In the genomic region with DNA sequence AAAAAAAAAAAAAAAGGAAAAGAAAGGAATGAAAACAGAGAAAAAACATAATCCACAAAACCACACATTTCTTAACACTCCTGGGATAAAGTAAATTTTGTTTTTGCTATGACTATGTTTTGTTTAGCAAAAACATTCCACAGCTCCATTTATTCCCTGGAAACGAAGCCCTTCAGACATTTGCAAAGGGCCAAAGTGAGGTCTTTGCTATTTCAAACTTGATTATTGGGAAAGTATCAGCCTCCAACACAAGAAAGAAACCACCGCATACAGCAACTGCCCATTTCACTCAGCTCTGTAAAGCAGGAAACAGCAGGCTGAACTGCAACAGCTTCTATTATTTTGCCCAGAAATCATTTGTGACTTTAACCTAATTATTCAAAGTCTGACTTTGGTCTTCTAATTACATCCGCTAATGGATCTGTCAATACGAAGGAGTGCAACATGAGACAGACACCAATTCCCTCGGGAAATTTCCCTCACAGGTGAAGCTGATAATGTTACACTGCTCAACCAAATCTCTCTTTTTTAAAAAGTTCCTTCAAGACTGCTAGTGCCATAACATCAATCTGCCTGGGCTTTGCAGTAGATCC, we compare ENCODE assay signal across 12 cellular contexts.
A peak's percentile ranks its signal among the peaks of the same experiment; 100 is the strongest.
DNase-seq lines count a peak whose midpoint lies in the region; FAIRE-seq and TF ChIP-seq lines count a peak whose summit lies in the region.
"Had no signal": no experiment of that assay in that cellular context is flagged by ENCODE, and none has a peak within 500 bp of the region (broad histone marks: within the 10 kb centered on the region; RNA-seq: fewer than 3 reads in every experiment).

No MANE protein-coding gene starts in this region.

- H2AFZ ChIP-seq in astrocyte (ENCODE audit: low read depth, low read length) = no peak overlapping the region
- H2AFZ ChIP-seq in neural progenitor cell (replicated peaks) = peak overlapping the region; percentile 10

- peaks cover 2% of the 10 kb centered on the region for H3K36me3 Mint-ChIP-seq in astrocyte (ENCODE audit: low read depth, unreplicated experiment)
- no peaks in the 10 kb centered on the region for H3K36me3 Mint-ChIP-seq in neural progenitor cell
- peaks cover 41% of the 10 kb centered on the region for H3K36me3 Mint-ChIP-seq in activated naive CD8-positive, alpha-beta T cell treated with anti-CD3 and anti-CD28 coated beads for 36 hours
- H3K36me3 Mint-ChIP-seq: WTC11 had no signal

- H3K27ac ChIP-seq in astrocyte (ENCODE audit: low read depth, low read length) (no peak overlapping the region), neural progenitor cell (no peak overlapping the region)

- H3K27ac Mint-ChIP-seq in astrocyte (ENCODE audit: unreplicated experiment) (no peak overlapping the region), neural progenitor cell (no peak overlapping the region)
- H3K27ac Mint-ChIP-seq in activated naive CD8-positive, alpha-beta T cell treated with anti-CD3 and anti-CD28 coated beads for 36 hours = no peak overlapping the region
- H3K27ac Mint-ChIP-seq: WTC11 had no signal

- H4K20me1 ChIP-seq in astrocyte (ENCODE audit: insufficient read depth, low read length) (peaks cover 12% of the 10 kb centered on the region), neural progenitor cell (ENCODE audit: low read depth) (no peaks in the 10 kb centered on the region)

- H3K4me1 ChIP-seq in astrocyte (ENCODE audit: insufficient read depth, low read length) (no peaks in the 10 kb centered on the region), neural progenitor cell (no peaks in the 10 kb centered on the region)

- H3K9ac ChIP-seq in astrocyte (ENCODE audit: low read length) (peak overlapping the region; percentile 12), neural progenitor cell (no peak overlapping the region)

- DNase-seq in EH (ENCODE audit: low read depth) = peak; percentile 57
- peak; percentile 21 to 25 for DNase-seq in NCI-H187 (lab: John Stamatoyannopoulos, UW)
- peak; percentile 34 for DNase-seq in astrocyte (ENCODE audit: low read depth)
- DNase-seq in neural progenitor cell (ENCODE audit: low spot score) = no peak
- DNase-seq in T1000 (lab: John Stamatoyannopoulos, UW) = no peak
- DNase-seq in activated CD4-positive, alpha-beta T cell treated with anti-CD3 and anti-CD28 coated beads for 4 hours = no peak
- DNase-seq in SHP77 (lab: John Stamatoyannopoulos, UW) = no peak
- DNase-seq in activated naive CD8-positive, alpha-beta T cell treated with anti-CD3 and anti-CD28 coated beads for 36 hours = no peak
- DNase-seq: effector CD8-positive, alpha-beta T cell; left colon; retina had no signal

- H3K4me3 ChIP-seq in astrocyte (ENCODE audit: insufficient read depth, low read depth, low read length) (no peak overlapping the region), neural progenitor cell (no peak overlapping the region)

- H3K9me3 ChIP-seq in astrocyte (ENCODE audit: insufficient read depth, low read depth, low read length) = no peaks in the 10 kb centered on the region
- no peaks in the 10 kb centered on the region for H3K9me3 ChIP-seq in neural progenitor cell (ENCODE audit: low read depth)

- H3K4me3 Mint-ChIP-seq in astrocyte (ENCODE audit: unreplicated experiment) (no peak overlapping the region), neural progenitor cell (no peak overlapping the region)
- H3K4me3 Mint-ChIP-seq in activated naive CD8-positive, alpha-beta T cell treated with anti-CD3 and anti-CD28 coated beads for 36 hours = no peak overlapping the region
- H3K4me3 Mint-ChIP-seq: WTC11 had no signal

- H3K4me2 ChIP-seq in astrocyte (ENCODE audit: low read length) (peak overlapping the region; percentile 15), neural progenitor cell (no peak overlapping the region)

- TF ChIP-seq CTCF in astrocyte (IDR thresholded peaks at IDR 0.05; ENCODE audit: insufficient read depth, low read depth, low read length) = no peak
- TF ChIP-seq CTCF in neural progenitor cell (IDR thresholded peaks at IDR 0.05) = no peak

- no peaks in the 10 kb centered on the region for H3K36me3 ChIP-seq in astrocyte (ENCODE audit: insufficient read depth, low read length)
- no peaks in the 10 kb centered on the region for H3K36me3 ChIP-seq in neural progenitor cell

- H3K27me3 Mint-ChIP-seq in astrocyte (ENCODE audit: low read depth, unreplicated experiment) (no peaks in the 10 kb centered on the region), neural progenitor cell (ENCODE audit: insufficient read depth, low read depth) (no peaks in the 10 kb centered on the region)
- no peaks in the 10 kb centered on the region for H3K27me3 Mint-ChIP-seq in activated naive CD8-positive, alpha-beta T cell treated with anti-CD3 and anti-CD28 coated beads for 36 hours

- H3K9me3 Mint-ChIP-seq in astrocyte (ENCODE audit: unreplicated experiment) = no peaks in the 10 kb centered on the region
- no peaks in the 10 kb centered on the region for H3K9me3 Mint-ChIP-seq in neural progenitor cell
- H3K9me3 Mint-ChIP-seq in activated naive CD8-positive, alpha-beta T cell treated with anti-CD3 and anti-CD28 coated beads for 36 hours = peaks cover 2% of the 10 kb centered on the region

- no peaks in the 10 kb centered on the region for H3K27me3 ChIP-seq in astrocyte (ENCODE audit: insufficient read depth, low read length)
- H3K27me3 ChIP-seq in neural progenitor cell = no peaks in the 10 kb centered on the region

- H3K79me2 ChIP-seq in astrocyte (ENCODE audit: insufficient read depth, low read length) = peaks cover 41% of the 10 kb centered on the region
- no peaks in the 10 kb centered on the region for H3K79me2 ChIP-seq in neural progenitor cell (ENCODE audit: low read depth)

- no peak for FAIRE-seq in astrocyte (lab: Jason Lieb, UNC)

- H3K4me1 Mint-ChIP-seq in astrocyte (ENCODE audit: low read depth, unreplicated experiment) (peaks cover 10% of the 10 kb centered on the region), neural progenitor cell (no peaks in the 10 kb centered on the region)
- H3K4me1 Mint-ChIP-seq in activated naive CD8-positive, alpha-beta T cell treated with anti-CD3 and anti-CD28 coated beads for 36 hours = peaks cover 15% of the 10 kb centered on the region
- H3K4me1 Mint-ChIP-seq: WTC11 had no signal

- no peaks in the 10 kb centered on the region for H3F3A ChIP-seq in neural progenitor cell (ENCODE audit: low read depth)

Comparison
In these comparisons a context has a peak if more than half of its experiments do, and no peak if none do; other contexts are left out.
1. DNase-seq: peak in EH (single experiment), NCI-H187 (2 of 2) and astrocyte (single experiment); none in neural progenitor cell (single experiment), T1000 (single experiment), activated CD4-positive, alpha-beta T cell treated with anti-CD3 and anti-CD28 coated beads for 4 hours (0 of 2), SHP77 (0 of 2) and activated naive CD8-positive, alpha-beta T cell treated with anti-CD3 and anti-CD28 coated beads for 36 hours (single experiment).